Comparison of ENCODE assay signal across 13 cellular contexts in the genomic region with DNA sequence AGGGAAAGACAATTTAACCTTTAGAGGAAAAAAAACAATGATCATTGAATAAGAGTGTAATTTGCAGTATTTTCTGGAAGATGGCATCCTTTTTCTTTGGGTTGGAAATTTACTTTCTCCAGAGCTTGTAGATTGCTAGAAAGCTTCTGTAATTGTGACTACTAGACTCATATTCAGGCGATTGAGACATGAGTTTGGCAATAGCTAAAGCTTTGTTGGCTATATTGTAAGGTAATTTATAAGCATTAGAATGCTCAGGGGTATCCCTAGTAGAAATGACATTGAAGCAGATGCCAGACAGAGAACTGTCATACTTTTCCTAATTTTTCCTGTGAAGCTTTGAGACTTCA.
DNase-seq lines count a peak whose midpoint lies in the region; ATAC-seq and TF ChIP-seq lines count a peak whose summit lies in the region.
"Had no signal": no experiment of that assay in that cellular context is flagged by ENCODE, and none has a peak within 500 bp of the region (broad histone marks: within the 10 kb centered on the region; RNA-seq: fewer than 3 reads in every experiment).

No MANE protein-coding gene starts in this region.

- intact Hi-C loops in ovary (cut with DNase I), result no loop called here

- DNase-seq in stimulated activated naive CD8-positive, alpha-beta T cell treated with anti-CD3 and anti-CD28 coated beads, Interleukin-15, Interleukin-2, amounts not matched to agents 100 U/mL and 50 U/mL, for 24 hours, result no peak
- no peak for DNase-seq in effector memory CD8-positive, alpha-beta T cell
- no peak for DNase-seq in naive thymus-derived CD8-positive, alpha-beta T cell
- DNase-seq in NCI-H748 treated with DMSO at 0.1 percent for 48 hours (lab: John Stamatoyannopoulos, UW) (no peak), ovary (no peak), cerebellum (ENCODE audit: low spot score) (no peak), neural progenitor cell (ENCODE audit: low spot score) (no peak)
- DNase-seq: activated naive CD4-positive, alpha-beta T cell treated with anti-CD3 and anti-CD28 coated beads for 36 hours; BE2C; islet precursor cell; NCI-H2081 treated with DMSO at 0.1 percent for 48 hours; SIG-M5 had no signal

- H3K27ac ChIP-seq in ovary (no peak overlapping the region), neural progenitor cell (no peak overlapping the region)

- peak overlapping the region; percentile 25 for H3K4me3 Mint-ChIP-seq in stimulated activated naive CD8-positive, alpha-beta T cell treated with anti-CD3 and anti-CD28 coated beads, Interleukin-15, Interleukin-2, amounts not matched to agents 100 ng/mL and 50 ng/mL, for 24 hours
- H3K4me3 Mint-ChIP-seq in effector memory CD8-positive, alpha-beta T cell, result peak overlapping the region; percentile 65 to 75
- H3K4me3 Mint-ChIP-seq in naive thymus-derived CD8-positive, alpha-beta T cell, result peak overlapping the region in 9 of 10 donors; percentile 44 to 77 (median 65)
- H3K4me3 Mint-ChIP-seq in neural progenitor cell, result no peak overlapping the region
- H3K4me3 Mint-ChIP-seq: activated naive CD4-positive, alpha-beta T cell treated with anti-CD3 and anti-CD28 coated beads for 36 hours had no signal

- H3K79me2 ChIP-seq in neural progenitor cell (ENCODE audit: low read depth), result no peaks in the 10 kb centered on the region

- H3F3A ChIP-seq in neural progenitor cell (ENCODE audit: low read depth), result no peaks in the 10 kb centered on the region

- H3K4me1 ChIP-seq in ovary (ENCODE audit: insufficient read depth) (peaks cover 2% of the 10 kb centered on the region), neural progenitor cell (no peaks in the 10 kb centered on the region)
- H3K4me1 ChIP-seq: BE2C had no signal

- H3K27me3 ChIP-seq in ovary, result no peaks in the 10 kb centered on the region
- H3K27me3 ChIP-seq in neural progenitor cell, result no peaks in the 10 kb centered on the region
- H3K27me3 ChIP-seq: BE2C had no signal

- no peak for TF ChIP-seq CTCF in ovary (IDR thresholded peaks at IDR 0.05)
- no peak for TF ChIP-seq CTCF in neural progenitor cell (IDR thresholded peaks at IDR 0.05)

- H3K4me1 Mint-ChIP-seq in stimulated activated naive CD8-positive, alpha-beta T cell treated with anti-CD3 and anti-CD28 coated beads, Interleukin-15, Interleukin-2, amounts not matched to agents 100 ng/mL and 50 ng/mL, for 24 hours (ENCODE audit: low read depth), result peaks cover 51% of the 10 kb centered on the region
- peaks cover 5 to 14% of the 10 kb centered on the region in 2 donors for H3K4me1 Mint-ChIP-seq in effector memory CD8-positive, alpha-beta T cell (ENCODE audit: low read depth in 2 of 2)
- H3K4me1 Mint-ChIP-seq in naive thymus-derived CD8-positive, alpha-beta T cell, result peaks cover 0 to 12% (median 9%) of the 10 kb centered on the region in 4 donors
- no peaks in the 10 kb centered on the region for H3K4me1 Mint-ChIP-seq in neural progenitor cell

- H3K36me3 Mint-ChIP-seq in stimulated activated naive CD8-positive, alpha-beta T cell treated with anti-CD3 and anti-CD28 coated beads, Interleukin-15, Interleukin-2, amounts not matched to agents 100 ng/mL and 50 ng/mL, for 24 hours (ENCODE audit: low read depth), result no peaks in the 10 kb centered on the region
- no peaks in the 10 kb centered on the region for H3K36me3 Mint-ChIP-seq in effector memory CD8-positive, alpha-beta T cell (ENCODE audit: insufficient read depth)
- peaks cover 0 to 3% (median 0%) of the 10 kb centered on the region in 3 donors for H3K36me3 Mint-ChIP-seq in naive thymus-derived CD8-positive, alpha-beta T cell
- H3K36me3 Mint-ChIP-seq in neural progenitor cell, result no peaks in the 10 kb centered on the region

- H3K9me3 ChIP-seq in ovary (no peaks in the 10 kb centered on the region), neural progenitor cell (ENCODE audit: low read depth) (no peaks in the 10 kb centered on the region)
- H3K9me3 ChIP-seq: BE2C had no signal

- H3K9me3 Mint-ChIP-seq in stimulated activated naive CD8-positive, alpha-beta T cell treated with anti-CD3 and anti-CD28 coated beads, Interleukin-15, Interleukin-2, amounts not matched to agents 100 ng/mL and 50 ng/mL, for 24 hours, result no peaks in the 10 kb centered on the region
- H3K9me3 Mint-ChIP-seq in effector memory CD8-positive, alpha-beta T cell, result no peaks in the 10 kb centered on the region
- no peaks in the 10 kb centered on the region for H3K9me3 Mint-ChIP-seq in naive thymus-derived CD8-positive, alpha-beta T cell
- H3K9me3 Mint-ChIP-seq in neural progenitor cell, result no peaks in the 10 kb centered on the region
- H3K9me3 Mint-ChIP-seq: activated naive CD4-positive, alpha-beta T cell treated with anti-CD3 and anti-CD28 coated beads for 36 hours had no signal

- TF ChIP-seq EP300 in ovary (IDR thresholded peaks at IDR 0.05), result no peak

- no peaks in the 10 kb centered on the region for H3K36me3 ChIP-seq in ovary
- no peaks in the 10 kb centered on the region for H3K36me3 ChIP-seq in neural progenitor cell
- H3K36me3 ChIP-seq: BE2C had no signal

- H3K9ac ChIP-seq in neural progenitor cell, result no peak overlapping the region

- POLR2A ChIA-PET in naive thymus-derived CD8-positive, alpha-beta T cell (lab: Charles Lee), result no interaction called here

- 41 to 63% (median 63%) methylated on average over 1 of the region's 1 CpG for WGBS in ovary, 3 donors

- H4K20me1 ChIP-seq in neural progenitor cell (ENCODE audit: low read depth), result no peaks in the 10 kb centered on the region

- H2AFZ ChIP-seq in neural progenitor cell (replicated peaks), result no peak overlapping the region

- H3K4me2 ChIP-seq in neural progenitor cell, result no peak overlapping the region

- no peak overlapping the region for H3K4me3 ChIP-seq in ovary
- H3K4me3 ChIP-seq in neural progenitor cell, result no peak overlapping the region

- H3K27ac Mint-ChIP-seq in stimulated activated naive CD8-positive, alpha-beta T cell treated with anti-CD3 and anti-CD28 coated beads, Interleukin-15, Interleukin-2, amounts not matched to agents 100 ng/mL and 50 ng/mL, for 24 hours, result peak overlapping the region; percentile 63
- H3K27ac Mint-ChIP-seq in effector memory CD8-positive, alpha-beta T cell, result no peak overlapping the region
- H3K27ac Mint-ChIP-seq in naive thymus-derived CD8-positive, alpha-beta T cell, result peak overlapping the region in 1 of 10 donors; percentile 20
- H3K27ac Mint-ChIP-seq in neural progenitor cell, result no peak overlapping the region

- TF ChIP-seq POLR2A in ovary (IDR thresholded peaks at IDR 0.05), result no peak

- ATAC-seq in stimulated activated naive CD8-positive, alpha-beta T cell treated with anti-CD3 and anti-CD28 coated beads, Interleukin-15, Interleukin-2, amounts not matched to agents 100 U/mL and 50 U/mL, for 24 hours, result no peak
- no peak for ATAC-seq in effector memory CD8-positive, alpha-beta T cell (replicated peaks)
- no peak for ATAC-seq in naive thymus-derived CD8-positive, alpha-beta T cell

- peaks cover 17% of the 10 kb centered on the region for H3K27me3 Mint-ChIP-seq in stimulated activated naive CD8-positive, alpha-beta T cell treated with anti-CD3 and anti-CD28 coated beads, Interleukin-15, Interleukin-2, amounts not matched to agents 100 ng/mL and 50 ng/mL, for 24 hours
- no peaks in the 10 kb centered on the region for H3K27me3 Mint-ChIP-seq in effector memory CD8-positive, alpha-beta T cell
- H3K27me3 Mint-ChIP-seq in naive thymus-derived CD8-positive, alpha-beta T cell, result peaks cover 0 to 2% (median 1%) of the 10 kb centered on the region in 5 donors
- H3K27me3 Mint-ChIP-seq in neural progenitor cell (ENCODE audit: insufficient read depth, low read depth), result no peaks in the 10 kb centered on the region
